ENCODE assay signal across 1 cellular context in the genomic region with DNA sequence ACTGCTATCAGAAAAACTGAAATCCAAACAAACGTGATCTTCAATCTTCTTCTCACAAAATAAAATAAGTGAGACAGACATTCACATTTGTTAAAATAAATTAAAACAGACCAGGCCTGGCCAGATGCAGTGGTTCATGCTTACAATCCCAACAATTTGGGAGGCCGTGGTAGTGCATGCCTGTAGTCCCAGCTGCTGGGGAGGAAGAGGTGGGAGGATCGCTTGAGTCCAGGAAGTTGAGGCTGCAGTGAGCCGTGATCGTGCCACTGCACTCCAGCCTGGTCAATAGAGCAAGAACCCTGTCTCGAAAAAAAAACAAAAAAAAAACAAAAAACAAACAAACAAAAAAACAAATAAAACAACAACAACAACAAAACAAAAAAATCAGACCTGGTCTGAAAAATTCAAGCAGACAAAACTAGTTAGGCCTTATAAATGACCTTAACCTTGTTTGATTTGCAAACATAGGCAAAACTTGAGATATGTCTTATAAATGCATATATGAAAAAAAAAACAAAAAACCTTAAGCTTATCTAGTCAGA.
TF ChIP-seq lines count a peak whose summit lies in the region.

No MANE protein-coding gene starts in this region.

TF ChIP-seq in GM23338, 12 proteins besides CTCF, POLR2A, EP300 and RAD21 (continued from another document):
- no peak for TF ChIP-seq POLR2AphosphoS5 (IDR thresholded peaks at IDR 0.05; ENCODE audit: low read depth)
- TF ChIP-seq ZNF331 (CRISPR knock-in tag; IDR thresholded peaks at IDR 0.05; ENCODE audit: low read depth), result no peak
